In the genomic region with DNA sequence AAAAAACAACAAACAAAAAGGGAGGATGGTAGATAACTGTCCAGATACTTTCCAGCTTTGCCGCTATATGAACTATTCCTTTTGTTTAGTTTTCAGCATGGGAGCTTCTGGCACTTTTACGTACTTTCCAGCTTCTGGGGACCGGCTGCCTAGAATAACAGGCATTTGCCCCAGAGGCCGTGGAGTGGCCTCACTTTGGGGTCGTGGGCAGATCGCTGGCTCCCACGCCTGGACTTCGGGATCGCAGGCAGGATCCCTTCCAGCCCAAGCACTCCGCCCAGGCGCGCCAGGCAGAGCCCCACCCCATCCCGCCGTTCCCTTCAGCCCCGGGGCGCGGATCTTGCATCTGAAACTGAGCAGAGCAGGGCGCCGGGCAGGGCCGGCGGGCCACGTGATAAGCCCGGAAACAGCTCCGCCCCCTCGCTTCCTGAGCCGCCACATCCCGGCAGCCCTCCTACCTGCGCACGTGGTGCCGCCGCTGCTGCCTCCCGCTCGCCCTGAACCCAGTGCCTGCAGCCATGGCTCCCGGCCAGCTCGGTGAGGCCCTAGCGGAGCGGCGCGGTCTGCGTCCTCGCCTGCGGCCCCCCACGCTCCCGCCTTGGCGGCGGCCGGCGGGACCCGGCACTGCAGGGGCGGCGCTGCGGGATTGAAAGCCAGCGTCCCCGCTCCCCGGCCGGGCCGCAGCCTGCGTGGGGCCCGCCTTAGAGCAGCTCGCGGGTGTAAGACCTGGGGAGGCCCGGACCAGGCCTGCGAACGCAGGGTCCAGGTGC, we compare ENCODE assay signal across 8 cellular contexts. TPM values are rescaled to one million over a fixed set of nuclear protein-coding genes. Genes with fewer than 3 reads are reported as not detected.
DNase-seq lines count a peak whose midpoint lies in the region; ATAC-seq, FAIRE-seq and TF ChIP-seq lines count a peak whose summit lies in the region.

A gene (plus strand): TSS at position 435 of the 770 bp plus-strand sequence. CDS start 84 bp downstream, at position 519.

- H3K27ac Mint-ChIP-seq in T-helper 17 cell: peak within 1 kb of the TSS; percentile 83

- H3K27me3 ChIP-seq in psoas muscle (ENCODE audit: insufficient read depth in 3 of 3, low read length in 2 of 3): no peaks in the 10 kb centered on the region

- no peaks in the 10 kb centered on the region for H3K9me3 ChIP-seq in T-helper 17 cell (ENCODE audit: control insufficient read depth, low read length, poor library complexity, severe bottlenecking)
- no peaks in the 10 kb centered on the region for H3K9me3 ChIP-seq in psoas muscle

- TF ChIP-seq CTCF in psoas muscle (IDR thresholded peaks at IDR 0.05): no peak

- peak; percentile 88 for TF ChIP-seq POLR2A in GM15510 (IDR thresholded peaks at IDR 0.05; ENCODE audit: borderline replicate concordance, extremely low read depth, insufficient read length)

- 0 to 1% (median 1%) methylated on average over 54 to 64 of the region's 64 CpGs for WGBS in psoas muscle, 3 donors

- peak; percentile 66 for FAIRE-seq in urothelium cell line (lab: Jason Lieb, UNC)

- ATAC-seq in HG02885 (IDR thresholded peaks at IDR 0.05; ENCODE audit: poor library complexity, unreplicated experiment) (peak; percentile 98), T-helper 17 cell (peak; percentile 98), left ventricle myocardium superior (peak; percentile 100), psoas muscle (peak; percentile 99)

- peaks cover 0 to 29% of the 10 kb centered on the region in 2 donors for H3K36me3 ChIP-seq in psoas muscle (ENCODE audit: insufficient read depth in 1 of 2, low read depth in 1 of 2)

- H3K27ac ChIP-seq in angular gyrus (ENCODE audit: low read depth, low read length) (peak within 1 kb of the TSS; percentile 88), psoas muscle (peak within 1 kb of the TSS; percentile 91)

- H3K4me3 ChIP-seq in psoas muscle: peak within 1 kb of the TSS; percentile 89

- intact Hi-C loops in left ventricle myocardium superior (cut with micrococcal nuclease) (no loop called here), psoas muscle (cut with DNase I) (no loop called here)

- H3K4me3 Mint-ChIP-seq in T-helper 17 cell: peak within 1 kb of the TSS; percentile 87

- H3K4me1 Mint-ChIP-seq in T-helper 17 cell: peaks cover 31% of the 10 kb centered on the region

- H3K36me3 Mint-ChIP-seq in T-helper 17 cell (ENCODE audit: low read depth): peaks cover 4% of the 10 kb centered on the region

- H3K27me3 Mint-ChIP-seq in T-helper 17 cell: peaks cover 4% of the 10 kb centered on the region

- DNase-seq in NCI-H1694 treated with DMSO at 0.1 percent for 48 hours (lab: John Stamatoyannopoulos, UW): peak; percentile 93
- peak; percentile 75 to 84 (median 83) for DNase-seq in T-helper 17 cell
- DNase-seq in left ventricle myocardium superior: peak; percentile 97
- peak; percentile 94 to 95 for DNase-seq in psoas muscle
- peak; percentile 95 for DNase-seq in urothelium cell line (ENCODE audit: low spot score)

- H3K4me1 ChIP-seq in psoas muscle: peaks cover 8% of the 10 kb centered on the region

RNA-seq across cellular contexts. Expression of the gene that starts here (rescaled TPM):
- 10 to 100 TPM; 60.1 to 61.7 TPM for total RNA-seq in T-helper 17 cell
- 59.5 TPM for total RNA-seq in left ventricle myocardium superior
- total RNA-seq in psoas muscle: 10 to 100 TPM; 50.9 to 88.1 (median 74.4) TPM
- polyA plus RNA-seq in psoas muscle: 100 to 1,000 TPM in 2 of 3 donors, 10 to 100 TPM in 1; 83.7 to 147 (median 101) TPM

Comparison
In these comparisons a context has a peak if more than half of its experiments do, and no peak if none do; other contexts are left out.
1. Peak in every context shown above with its lines: DNase-seq, ATAC-seq, H3K4me3 ChIP-seq and H3K27ac ChIP-seq.